15 cellular contexts compared by ENCODE assay signal in the genomic region with DNA sequence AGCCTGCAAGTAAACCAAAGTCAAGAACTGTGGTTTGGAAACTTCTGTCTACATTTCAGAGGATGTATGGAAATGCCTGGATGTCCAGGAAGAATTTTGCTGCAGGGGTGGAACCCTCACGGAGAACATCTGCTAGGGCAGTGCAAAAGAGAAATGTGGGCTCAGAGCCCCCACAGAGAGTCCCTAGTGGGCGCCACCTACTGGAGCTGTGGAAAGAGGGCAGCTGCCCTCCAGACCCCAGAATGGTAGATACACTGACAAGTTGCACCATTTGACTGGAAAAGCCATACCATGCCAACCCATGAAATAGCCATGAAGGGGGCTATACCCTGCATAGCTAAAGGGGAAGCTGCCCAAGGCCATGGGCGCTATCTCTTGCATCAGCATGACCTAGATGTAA.
DNase-seq lines count a peak whose midpoint lies in the region; ATAC-seq, FAIRE-seq and TF ChIP-seq lines count a peak whose summit lies in the region.
"Had no signal": no experiment of that assay in that cellular context is flagged by ENCODE, and none has a peak within 500 bp of the region (broad histone marks: within the 10 kb centered on the region; RNA-seq: fewer than 3 reads in every experiment).

No MANE protein-coding gene starts in this region.

- H2AFZ ChIP-seq in KMS-11 (ENCODE audit: low read depth) = no peak overlapping the region
- H2AFZ ChIP-seq in GM12878 (ENCODE audit: control insufficient read depth, low read depth, low read length) = no peak overlapping the region

- H4K20me1 ChIP-seq in KMS-11 (ENCODE audit: insufficient read depth) (no peaks in the 10 kb centered on the region), GM12878 (ENCODE audit: control insufficient read depth, insufficient read depth) (no peaks in the 10 kb centered on the region)

- DNase-seq in GM06990 (ENCODE audit: extremely low read depth, insufficient read length) (no peak), GM12878 (ENCODE audit: low read depth, low spot score) (no peak), kidney tubule cell (ENCODE audit: low spot score) (no peak), KG1 (lab: John Stamatoyannopoulos, UW) (no peak), Right ventricle myocardium superior (no peak)
- DNase-seq: AML-193, GDM1, NCI-H1105, NCI-H187 treated with DMSO at 0.1 percent for 48 hours, NCI-H2227 treated with DMSO at 0.1 percent for 48 hours, NCI-H510A treated with DMSO at 0.1 percent for 48 hours had no signal

- in situ Hi-C loops in GM12878 (cut with MboI) = no loop called here

- H3K4me1 ChIP-seq in KMS-11 (ENCODE audit: low read depth, poor library complexity, severe bottlenecking) (no peaks in the 10 kb centered on the region), GM12878 (ENCODE audit: control insufficient read depth, insufficient read depth, low read length) (no peaks in the 10 kb centered on the region)

- H3K9me3 ChIP-seq in GM12878 (replicated peaks; ENCODE audit: control insufficient read depth, insufficient read depth, low read length) = no peaks in the 10 kb centered on the region

- 0% methylated on average over 3 of the region's 3 CpGs for WGBS in GM12878 (ENCODE audit: insufficient coverage, insufficient replicate concordance, low lambda C conversion rate, missing lambda C conversion rate)

- H3K9ac ChIP-seq in KMS-11 (no peak overlapping the region), GM12878 (ENCODE audit: control insufficient read depth, insufficient read depth, low read length) (no peak overlapping the region)

- POLR2A ChIA-PET in GM12878 (lab: Charles Lee) = no interaction called here

- intact Hi-C loops in GM12878 (cut with micrococcal nuclease; ENCODE audit: unreplicated experiment) (no loop called here), Right ventricle myocardium superior (cut with DNase I) (no loop called here)

- no peak for FAIRE-seq in GM12878 (lab: Jason Lieb, UNC)
- FAIRE-seq: TTC549 had no signal

- H3K27ac ChIP-seq in KMS-11 = no peak overlapping the region
- H3K27ac ChIP-seq in GM12878 (ENCODE audit: control insufficient read depth, insufficient read depth) = no peak overlapping the region

- H3K4me2 ChIP-seq in KMS-11 (no peak overlapping the region), GM12878 (ENCODE audit: control insufficient read depth, insufficient read depth) (no peak overlapping the region)

- H3K79me2 ChIP-seq in KMS-11 (ENCODE audit: insufficient read depth, low read depth) (no peaks in the 10 kb centered on the region), GM12878 (ENCODE audit: control insufficient read depth, insufficient read depth, low read length) (no peaks in the 10 kb centered on the region)

- peak; percentile 35 for TF ChIP-seq RAD21 in GM12878 (IDR thresholded peaks at IDR 0.05; ENCODE audit: insufficient read depth, low read depth, low read length)

- peak; percentile 52; the same call in 2 of the 3 replicates for ATAC-seq in GM12878
- ATAC-seq in GM21619 (IDR thresholded peaks at IDR 0.05; ENCODE audit: unreplicated experiment) = no peak
- ATAC-seq in Right ventricle myocardium superior (ENCODE audit: poor library complexity) = no peak

- no peak overlapping the region for H3K4me3 ChIP-seq in GM06990 (replicated peaks; ENCODE audit: low read depth, low read length)
- no peak overlapping the region for H3K4me3 ChIP-seq in KMS-11 (IDR thresholded peaks at IDR 0.05; ENCODE audit: insufficient read depth, low read depth, low read length)
- H3K4me3 ChIP-seq in GM12878 = no peak overlapping the region

- TF ChIP-seq POLR2A in GM12878 (IDR thresholded peaks at IDR 0.05; ENCODE audit: low read depth, low read length) = no peak

- RAD21 ChIA-PET in GM12878 (lab: Charles Lee; ENCODE audit: unreplicated experiment) = no interaction called here

- TF ChIP-seq CTCF in GM06990 (IDR thresholded peaks at IDR 0.05; ENCODE audit: insufficient read depth, low read length, poor library complexity, severe bottlenecking) (peak; percentile 30), GM12873 (IDR thresholded peaks at IDR 0.05; ENCODE audit: insufficient read depth, low read depth, low read length, missing control alignments) (peak; percentile 53), KMS-11 (conservative IDR thresholded peaks at IDR 0.05; ENCODE audit: low read depth, low read length) (0 out of 2 replicates have a peak, but pooled peaks have one; percentile 21), GM12878 (IDR thresholded peaks at IDR 0.05 in 2 of 3, conservative IDR thresholded peaks at IDR 0.05 in 1 of 3; ENCODE audit: control insufficient read depth in 2 of 3, extremely low read depth in 1 of 3, insufficient read depth in 1 of 3, low read depth in 3 of 3, low read length in 3 of 3) (peak; percentile 3 to 23 (median 19); a peak in 2 of 6 replicates)

- H3K27me3 ChIP-seq in GM06990 (replicated peaks; ENCODE audit: control insufficient read depth, insufficient read depth, low read length) = no peaks in the 10 kb centered on the region
- no peaks in the 10 kb centered on the region for H3K27me3 ChIP-seq in KMS-11 (ENCODE audit: insufficient read depth, low read depth)
- H3K27me3 ChIP-seq in GM12878 (replicated peaks in 1 of 2; ENCODE audit: control insufficient read depth in 2 of 2, insufficient read depth in 2 of 2, low read length in 1 of 2) = no peaks in the 10 kb centered on the region

- TF ChIP-seq EP300 in GM12878 (IDR thresholded peaks at IDR 0.05; ENCODE audit: borderline replicate concordance in 1 of 2, control insufficient read depth in 1 of 2, low read depth in 2 of 2, low read length in 2 of 2) = no peak

- SMC1A ChIA-PET in GM12878 (lab: Charles Lee; ENCODE audit: uncharacterized antibody, unreplicated experiment) = interaction anchor here (0.6 kb wide), 1 partner anchor 922 kb away, joined by 3 read pairs; no protein-coding TSS in a partner anchor

- BruUV-seq in GM12878 (replicated peaks; lab: Mats Ljungman, UMichigan) = no TSS peak

- H3K36me3 ChIP-seq in GM06990 (ENCODE audit: control insufficient read depth, insufficient read depth, low read length) (no peaks in the 10 kb centered on the region), KMS-11 (ENCODE audit: insufficient read depth) (no peaks in the 10 kb centered on the region), GM12878 (ENCODE audit: control insufficient read depth in 2 of 2, insufficient read depth in 2 of 2, low read length in 1 of 2) (no peaks in the 10 kb centered on the region)

- CTCF ChIA-PET in GM12878 (lab: Yijun Ruan, JAX) = interaction anchor here (1.1 to 1.4 kb wide), 2 partner anchors 13 to 126 kb away, joined by 3 to 8 read pairs; no protein-coding TSS in a partner anchor

TF ChIP-seq in GM12878, 131 proteins besides CTCF, POLR2A, EP300 and RAD21 (continues in another document):
- TF ChIP-seq POU2F2 (IDR thresholded peaks at IDR 0.05; ENCODE audit: borderline replicate concordance, low read depth, low read length) = no peak
- TF ChIP-seq, protein P1, sequence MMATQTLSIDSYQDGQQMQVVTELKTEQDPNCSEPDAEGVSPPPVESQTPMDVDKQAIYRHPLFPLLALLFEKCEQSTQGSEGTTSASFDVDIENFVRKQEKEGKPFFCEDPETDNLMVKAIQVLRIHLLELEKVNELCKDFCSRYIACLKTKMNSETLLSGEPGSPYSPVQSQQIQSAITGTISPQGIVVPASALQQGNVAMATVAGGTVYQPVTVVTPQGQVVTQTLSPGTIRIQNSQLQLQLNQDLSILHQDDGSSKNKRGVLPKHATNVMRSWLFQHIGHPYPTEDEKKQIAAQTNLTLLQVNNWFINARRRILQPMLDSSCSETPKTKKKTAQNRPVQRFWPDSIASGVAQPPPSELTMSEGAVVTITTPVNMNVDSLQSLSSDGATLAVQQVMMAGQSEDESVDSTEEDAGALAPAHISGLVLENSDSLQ (IDR thresholded peaks at IDR 0.05) = no peak
- TF ChIP-seq, protein P2, sequence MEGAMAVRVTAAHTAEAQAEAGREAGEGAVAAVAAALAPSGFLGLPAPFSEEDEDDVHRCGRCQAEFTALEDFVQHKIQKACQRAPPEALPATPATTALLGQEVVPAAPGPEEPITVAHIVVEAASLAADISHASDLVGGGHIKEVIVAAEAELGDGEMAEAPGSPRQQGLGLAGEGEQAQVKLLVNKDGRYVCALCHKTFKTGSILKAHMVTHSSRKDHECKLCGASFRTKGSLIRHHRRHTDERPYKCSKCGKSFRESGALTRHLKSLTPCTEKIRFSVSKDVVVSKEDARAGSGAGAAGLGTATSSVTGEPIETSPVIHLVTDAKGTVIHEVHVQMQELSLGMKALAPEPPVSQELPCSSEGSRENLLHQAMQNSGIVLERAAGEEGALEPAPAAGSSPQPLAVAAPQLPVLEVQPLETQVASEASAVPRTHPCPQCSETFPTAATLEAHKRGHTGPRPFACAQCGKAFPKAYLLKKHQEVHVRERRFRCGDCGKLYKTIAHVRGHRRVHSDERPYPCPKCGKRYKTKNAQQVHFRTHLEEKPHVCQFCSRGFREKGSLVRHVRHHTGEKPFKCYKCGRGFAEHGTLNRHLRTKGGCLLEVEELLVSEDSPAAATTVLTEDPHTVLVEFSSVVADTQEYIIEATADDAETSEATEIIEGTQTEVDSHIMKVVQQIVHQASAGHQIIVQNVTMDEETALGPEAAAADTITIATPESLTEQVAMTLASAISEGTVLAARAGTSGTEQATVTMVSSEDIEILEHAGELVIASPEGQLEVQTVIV (IDR thresholded peaks at IDR 0.05; ENCODE audit: borderline replicate concordance, partially characterized antibody) = no peak
- TF ChIP-seq MTA2 (IDR thresholded peaks at IDR 0.05; ENCODE audit: low read depth) = no peak
- TF ChIP-seq KDM1A (IDR thresholded peaks at IDR 0.05; ENCODE audit: borderline replicate concordance) = no peak
- TF ChIP-seq, protein P3, sequence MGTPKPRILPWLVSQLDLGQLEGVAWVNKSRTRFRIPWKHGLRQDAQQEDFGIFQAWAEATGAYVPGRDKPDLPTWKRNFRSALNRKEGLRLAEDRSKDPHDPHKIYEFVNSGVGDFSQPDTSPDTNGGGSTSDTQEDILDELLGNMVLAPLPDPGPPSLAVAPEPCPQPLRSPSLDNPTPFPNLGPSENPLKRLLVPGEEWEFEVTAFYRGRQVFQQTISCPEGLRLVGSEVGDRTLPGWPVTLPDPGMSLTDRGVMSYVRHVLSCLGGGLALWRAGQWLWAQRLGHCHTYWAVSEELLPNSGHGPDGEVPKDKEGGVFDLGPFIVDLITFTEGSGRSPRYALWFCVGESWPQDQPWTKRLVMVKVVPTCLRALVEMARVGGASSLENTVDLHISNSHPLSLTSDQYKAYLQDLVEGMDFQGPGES (IDR thresholded peaks at IDR 0.05) = no peak
- TF ChIP-seq ZNF207 (IDR thresholded peaks at IDR 0.05; ENCODE audit: borderline replicate concordance) = no peak
- TF ChIP-seq FOXK2 (IDR thresholded peaks at IDR 0.05) = no peak
